In the genomic region with DNA sequence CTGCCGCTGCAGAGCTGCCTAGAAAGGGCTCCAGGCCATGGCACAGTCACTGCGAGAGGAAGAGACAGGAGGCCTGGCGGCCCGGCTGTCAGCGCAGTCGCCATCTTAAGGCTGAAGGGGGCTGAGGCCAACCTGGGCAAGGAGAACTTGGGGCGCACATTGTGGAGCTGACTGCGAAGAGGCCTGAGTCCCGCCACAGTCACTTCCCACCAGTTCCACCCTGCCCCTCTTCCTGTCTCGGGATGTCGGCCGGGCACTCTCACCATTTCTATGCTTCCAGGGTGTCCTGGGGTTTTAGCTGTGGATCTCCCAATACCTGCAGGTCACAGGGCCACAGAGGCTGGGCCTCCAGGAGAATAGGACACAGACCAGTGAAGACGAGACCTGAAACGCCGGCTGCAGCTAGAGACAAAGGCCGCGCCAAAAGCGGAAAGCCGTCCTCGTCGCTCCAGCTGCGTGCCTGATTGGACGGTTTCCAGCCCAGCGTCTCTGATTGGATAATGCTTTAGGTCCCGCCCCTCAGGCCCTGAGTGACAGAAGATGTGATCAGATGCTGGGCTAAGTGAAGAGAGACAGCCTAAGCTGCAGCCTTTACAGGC, we compare ENCODE assay signal across 9 cellular contexts.
DNase-seq lines count a peak whose midpoint lies in the region; ATAC-seq and TF ChIP-seq lines count a peak whose summit lies in the region.
"Had no signal": no experiment of that assay in that cellular context is flagged by ENCODE, and none has a peak within 500 bp of the region (broad histone marks: within the 10 kb centered on the region; RNA-seq: fewer than 3 reads in every experiment).

No MANE protein-coding gene starts in this region.

- H3K4me3 ChIP-seq in prostate gland, result peak overlapping the region; percentile 38 to 44
- H3K4me3 ChIP-seq in upper lobe of left lung, result peak overlapping the region; percentile 53 to 79 (median 64)
- H3K4me3 ChIP-seq: A549 had no signal

- no peak for TF ChIP-seq EP300 in upper lobe of left lung (IDR thresholded peaks at IDR 0.05)

- no peaks in the 10 kb centered on the region for H3K36me3 ChIP-seq in prostate gland
- no peaks in the 10 kb centered on the region for H3K36me3 ChIP-seq in upper lobe of left lung

- no peak for TF ChIP-seq POLR2A in prostate gland (IDR thresholded peaks at IDR 0.05)
- TF ChIP-seq POLR2A in upper lobe of left lung (IDR thresholded peaks at IDR 0.05), result no peak

- H3K27ac ChIP-seq in prostate gland (no peak overlapping the region), upper lobe of left lung (peak overlapping the region in 3 of 4 donors; percentile 44 to 79 (median 62))
- H3K27ac ChIP-seq: A549 had no signal

- H3K4me1 ChIP-seq in prostate gland (replicated peaks) (no peaks in the 10 kb centered on the region), upper lobe of left lung (peaks cover 0 to 12% (median 9%) of the 10 kb centered on the region in 4 donors)
- H3K4me1 ChIP-seq: A549 had no signal

- ATAC-seq in HG03565 (IDR thresholded peaks at IDR 0.05; ENCODE audit: unreplicated experiment) (peak; percentile 90), left ventricle myocardium superior (peak; percentile 98), upper lobe of left lung (ENCODE audit: low FRiP score in 2 of 2) (peak; percentile 86 to 96)
- ATAC-seq: A549 had no signal

- H3K27me3 ChIP-seq in prostate gland (replicated peaks; ENCODE audit: insufficient read depth), result no peaks in the 10 kb centered on the region
- no peaks in the 10 kb centered on the region for H3K27me3 ChIP-seq in upper lobe of left lung

- intact Hi-C loops in left ventricle myocardium superior (cut with micrococcal nuclease) (no loop called here), prostate gland (cut with DNase I) (no loop called here)

- peak; percentile 25 to 54 for DNase-seq in NCI-H524 (lab: John Stamatoyannopoulos, UW)
- no peak for DNase-seq in NCI-H524 treated with DMSO at 0.1 percent for 48 hours (lab: John Stamatoyannopoulos, UW)
- DNase-seq in SW480 (ENCODE audit: low spot score), result peak; percentile 26
- peak; percentile 52 for DNase-seq in amniotic stem cell (lab: John Stamatoyannopoulos, UW)
- peak; percentile 93 for DNase-seq in left ventricle myocardium superior
- peak; percentile 77 for DNase-seq in prostate gland (ENCODE audit: low spot score)
- peak; percentile 77 to 88 for DNase-seq in upper lobe of left lung

- WGBS in prostate gland, result under 1% methylated on average over 25 of the region's 25 CpGs
- WGBS in upper lobe of left lung, 2 donors, result 0 to 3% methylated on average over 14 to 25 of the region's 25 CpGs

- no peak for TF ChIP-seq CTCF in prostate gland (IDR thresholded peaks at IDR 0.05)
- no peak for TF ChIP-seq CTCF in upper lobe of left lung (IDR thresholded peaks at IDR 0.05)

- H3K9me3 ChIP-seq in prostate gland, result no peaks in the 10 kb centered on the region
- H3K9me3 ChIP-seq in upper lobe of left lung, result no peaks in the 10 kb centered on the region
- H3K9me3 ChIP-seq: A549 had no signal

Comparison
In these comparisons a context has a peak if more than half of its experiments do, and no peak if none do; other contexts are left out.
1. H3K27ac ChIP-seq: peak in upper lobe of left lung (3 of 4); none in prostate gland (0 of 2).
2. Peak in every context shown above with its lines, with median percentiles within 50 percentile points of each other: ATAC-seq.